Comparison of ENCODE assay signal across 8 cellular contexts in the genomic region with DNA sequence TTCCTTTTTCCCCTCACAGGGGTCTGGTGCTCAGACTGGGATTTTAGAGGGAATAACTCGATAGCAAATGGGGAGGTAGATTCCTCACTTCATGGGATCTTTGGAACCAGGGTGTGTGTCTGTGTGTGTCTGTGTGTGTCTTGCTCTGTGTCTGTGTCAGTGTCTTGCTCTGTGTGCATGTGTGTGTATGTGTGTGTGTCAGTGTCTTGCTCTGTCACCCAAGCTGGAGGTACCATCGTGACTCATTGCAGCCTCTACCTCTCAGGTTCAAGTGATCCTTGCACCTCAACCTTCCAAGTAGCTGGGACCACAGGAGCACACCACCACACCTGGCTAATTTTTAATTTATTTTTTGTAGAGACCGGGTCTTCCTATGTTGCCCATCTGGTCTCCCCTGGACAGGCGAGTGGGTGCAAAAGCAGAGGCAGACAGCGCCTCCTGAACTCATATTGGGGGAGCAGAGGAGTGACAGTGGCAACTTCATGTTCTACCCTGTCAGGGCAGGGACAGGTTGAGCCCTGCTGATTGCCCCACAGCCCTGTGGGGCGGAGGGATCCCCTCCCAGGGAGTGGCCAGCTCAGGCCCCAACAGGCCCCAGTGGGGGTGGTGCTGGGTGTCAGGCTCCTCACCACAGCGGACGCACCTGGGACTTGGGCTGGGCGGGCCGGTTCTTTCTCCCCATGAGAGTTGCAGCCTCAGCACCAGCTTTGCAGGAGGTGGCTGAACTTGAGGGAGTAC. TPM values are rescaled to one million over a fixed set of nuclear protein-coding genes. Genes with fewer than 3 reads are reported as not detected.
DNase-seq lines count a peak whose midpoint lies in the region; ATAC-seq and TF ChIP-seq lines count a peak whose summit lies in the region.

No MANE protein-coding gene starts in this region.

- TF ChIP-seq EP300 in suprapubic skin (IDR thresholded peaks at IDR 0.05), result no peak

- H3K9me3 ChIP-seq in suprapubic skin, result no peaks in the 10 kb centered on the region

- WGBS in suprapubic skin, result 38% methylated on average over 5 of the region's 10 CpGs

- TF ChIP-seq POLR2A in suprapubic skin (IDR thresholded peaks at IDR 0.05), result no peak

- peaks cover 80% of the 10 kb centered on the region for H3K4me1 ChIP-seq in suprapubic skin

- ATAC-seq in HG03432 (IDR thresholded peaks at IDR 0.05; ENCODE audit: unreplicated experiment), result peak; percentile 56

- H3K4me3 ChIP-seq in suprapubic skin, result peak overlapping the region; percentile 2

- no peak for TF ChIP-seq CTCF in suprapubic skin (IDR thresholded peaks at IDR 0.05)

- peak overlapping the region; percentile 87 for H3K27ac ChIP-seq in epithelial cell of prostate
- peak overlapping the region; percentile 84 for H3K27ac ChIP-seq in suprapubic skin

- H3K36me3 ChIP-seq in suprapubic skin, result no peaks in the 10 kb centered on the region

- peak; percentile 13 for DNase-seq in NCI-H2196 (lab: John Stamatoyannopoulos, UW; ENCODE audit: unreplicated experiment)
- no peak for DNase-seq in NCI-H2196 treated with DMSO at 0.1 percent for 48 hours (lab: John Stamatoyannopoulos, UW; ENCODE audit: unreplicated experiment)
- DNase-seq in epithelial cell of prostate (ENCODE audit: low read depth, low spot score), result peak; percentile 79
- DNase-seq in suprapubic skin (ENCODE audit: low spot score in 2 of 2), result peak in 1 of 2 donors; percentile 75
- no peak for DNase-seq in HuH-7.5 (ENCODE audit: low spot score)
- DNase-seq in EL, result no peak
- no peak for DNase-seq in NCI-H1436 treated with DMSO at 0.1 percent for 48 hours (lab: John Stamatoyannopoulos, UW)

- no peaks in the 10 kb centered on the region for H3K27me3 ChIP-seq in suprapubic skin

RNA-seq across cellular contexts. Expression of gene SEMA4B, which starts 10.4 kb away (rescaled TPM):
- total RNA-seq in suprapubic skin, result 100 to 1,000 TPM in 2 of 4 donors, 10 to 100 TPM in 2; 81.7 to 146 (median 116) TPM

RNA-seq across cellular contexts. Expression of gene CIB1, which starts 43.0 kb away (rescaled TPM):
- 10 to 100 TPM; 16.2 to 41.9 (median 29.7) TPM for total RNA-seq in suprapubic skin

RNA-seq across cellular contexts. Expression of gene GDPGP1, which starts 43.2 kb away (rescaled TPM):
- 1 to 10 TPM; 2.2 to 3.6 (median 2.9) TPM for total RNA-seq in suprapubic skin

RNA-seq across cellular contexts. Expression of gene TTLL13, which starts 58.6 kb away (rescaled TPM):
- under 1 TPM in 1 of 4 donors, not detected in 3; 0.21 TPM for total RNA-seq in suprapubic skin

Comparison
In these comparisons a context has a peak if more than half of its experiments do, and no peak if none do; other contexts are left out.
1. DNase-seq: peak in NCI-H2196 (single experiment) and epithelial cell of prostate (single experiment); none in NCI-H2196 treated with DMSO at 0.1 percent for 48 hours (single experiment), HuH-7.5 (single experiment), EL (single experiment) and NCI-H1436 treated with DMSO at 0.1 percent for 48 hours (single experiment).